17 cellular contexts compared by ENCODE assay signal in the genomic region with DNA sequence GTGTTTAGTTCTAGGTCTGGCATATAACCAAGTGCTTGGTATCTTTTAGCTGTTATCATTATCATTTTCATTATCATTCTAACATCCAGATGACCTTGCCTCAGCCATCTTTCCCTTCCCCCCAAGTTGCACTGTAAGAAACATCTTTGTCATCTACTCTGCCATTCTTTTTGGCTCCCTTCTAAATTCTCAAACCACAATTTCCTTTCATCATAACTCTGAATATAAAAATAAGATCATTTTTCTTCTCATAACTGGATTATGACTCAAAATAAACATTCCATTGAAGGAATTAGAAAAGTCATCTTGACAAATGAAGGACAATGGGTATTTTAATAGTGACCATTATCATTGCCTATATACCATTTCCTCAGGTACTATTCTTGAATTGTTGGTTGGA.
A peak's percentile ranks its signal among the peaks of the same experiment; 100 is the strongest.
DNase-seq lines count a peak whose midpoint lies in the region; ATAC-seq, FAIRE-seq and TF ChIP-seq lines count a peak whose summit lies in the region.
"Had no signal": no experiment of that assay in that cellular context is flagged by ENCODE, and none has a peak within 500 bp of the region (broad histone marks: within the 10 kb centered on the region; RNA-seq: fewer than 3 reads in every experiment).

No MANE protein-coding gene starts in this region.

- no peak for TF ChIP-seq CTCF in mammary epithelial cell (conservative IDR thresholded peaks at IDR 0.05 in 1 of 2, IDR thresholded peaks at IDR 0.05 in 1 of 2; ENCODE audit: extremely low read depth in 1 of 2, insufficient read depth in 1 of 2, low read depth in 1 of 2, low read length in 2 of 2)
- no peak for TF ChIP-seq CTCF in MCF 10A (IDR thresholded peaks at IDR 0.05; ENCODE audit: unreplicated experiment)
- no peak for TF ChIP-seq CTCF in astrocyte (IDR thresholded peaks at IDR 0.05; ENCODE audit: insufficient read depth, low read depth, low read length)

- H3K79me2 ChIP-seq in mammary epithelial cell (ENCODE audit: insufficient read depth, low read length) (no peaks in the 10 kb centered on the region), astrocyte (ENCODE audit: insufficient read depth, low read length) (no peaks in the 10 kb centered on the region)

- H4K20me1 ChIP-seq in mammary epithelial cell (ENCODE audit: insufficient read depth, low read length) (no peaks in the 10 kb centered on the region), astrocyte (ENCODE audit: insufficient read depth, low read length) (no peaks in the 10 kb centered on the region)

- H3K4me3 Mint-ChIP-seq in MCF 10A (ENCODE audit: unreplicated experiment): no peak overlapping the region
- H3K4me3 Mint-ChIP-seq in astrocyte (ENCODE audit: unreplicated experiment): no peak overlapping the region
- H3K4me3 Mint-ChIP-seq: CD14-positive monocyte; CD8-positive, alpha-beta T cell had no signal

- FAIRE-seq in astrocyte (lab: Jason Lieb, UNC): no peak
- FAIRE-seq: D721Med, H1 had no signal

- H3K36me3 Mint-ChIP-seq in MCF 10A (ENCODE audit: insufficient read depth, unreplicated experiment) (no peaks in the 10 kb centered on the region), astrocyte (ENCODE audit: low read depth, unreplicated experiment) (no peaks in the 10 kb centered on the region)
- H3K36me3 Mint-ChIP-seq: CD14-positive monocyte; CD8-positive, alpha-beta T cell had no signal

- H2AFZ ChIP-seq in mammary epithelial cell (ENCODE audit: low read depth, low read length) (no peak overlapping the region), astrocyte (ENCODE audit: low read depth, low read length) (no peak overlapping the region)

- H3K27me3 Mint-ChIP-seq in MCF 10A (ENCODE audit: insufficient read depth, unreplicated experiment) (no peaks in the 10 kb centered on the region), astrocyte (ENCODE audit: low read depth, unreplicated experiment) (peaks cover 3% of the 10 kb centered on the region)

- DNase-seq in mammary epithelial cell: peak; percentile 40
- DNase-seq in MCF 10A (ENCODE audit: unreplicated experiment): no peak
- peak; percentile 41 for DNase-seq in astrocyte (ENCODE audit: low read depth)
- DNase-seq in hepatic stellate cell (ENCODE audit: low spot score): peak; percentile 9
- DNase-seq in stromal cell of bone marrow (ENCODE audit: low read depth): peak; percentile 56
- no peak for DNase-seq in SHP77 treated with DMSO at 0.1 percent for 48 hours (lab: John Stamatoyannopoulos, UW)
- DNase-seq: CD8-positive, alpha-beta T cell; COR-L47; DND-41; GF-D8 had no signal

- H3K9me3 ChIP-seq in mammary epithelial cell (replicated peaks; ENCODE audit: insufficient read depth, low read length) (no peaks in the 10 kb centered on the region), astrocyte (ENCODE audit: insufficient read depth, low read depth, low read length) (no peaks in the 10 kb centered on the region)

- H3K27ac ChIP-seq in mammary epithelial cell (ENCODE audit: insufficient read depth, low read depth, low read length): no peak overlapping the region
- peak overlapping the region; percentile 1 for H3K27ac ChIP-seq in astrocyte (ENCODE audit: low read depth, low read length)
- H3K27ac ChIP-seq: 22Rv1 had no signal

- H3K4me2 ChIP-seq in mammary epithelial cell (ENCODE audit: insufficient read depth, low read depth, low read length): no peak overlapping the region
- peak overlapping the region; percentile 28 for H3K4me2 ChIP-seq in astrocyte (ENCODE audit: low read length)

- dilution Hi-C loops in mammary epithelial cell (cut with HindIII; ENCODE audit: low sequenced_read_pairs): no loop called here

- POLR2A ChIA-PET in MCF 10A (lab: Yijun Ruan, JAX): no interaction called here

- H3K9me3 Mint-ChIP-seq in MCF 10A (ENCODE audit: unreplicated experiment) (no peaks in the 10 kb centered on the region), astrocyte (ENCODE audit: unreplicated experiment) (peaks cover 5% of the 10 kb centered on the region)
- H3K9me3 Mint-ChIP-seq: CD8-positive, alpha-beta T cell had no signal

- H3K4me1 Mint-ChIP-seq in MCF 10A (ENCODE audit: insufficient read depth, unreplicated experiment) (peaks cover 15% of the 10 kb centered on the region), astrocyte (ENCODE audit: low read depth, unreplicated experiment) (peaks cover 29% of the 10 kb centered on the region)
- H3K4me1 Mint-ChIP-seq: CD14-positive monocyte had no signal

- H3K27ac Mint-ChIP-seq in MCF 10A (ENCODE audit: low read depth, unreplicated experiment): no peak overlapping the region
- H3K27ac Mint-ChIP-seq in astrocyte (ENCODE audit: unreplicated experiment): no peak overlapping the region
- H3K27ac Mint-ChIP-seq: CD14-positive monocyte; CD8-positive, alpha-beta T cell had no signal

- CTCF ChIA-PET in mammary epithelial cell (lab: Charles Lee; ENCODE audit: low non-redundant PET): no interaction called here
- CTCF ChIA-PET in MCF 10A (lab: Yijun Ruan, JAX): no interaction called here

- intact Hi-C loops in mammary epithelial cell (cut with micrococcal nuclease) (no loop called here), MCF 10A (cut with micrococcal nuclease) (no loop called here)

- H3K27me3 ChIP-seq in mammary epithelial cell (ENCODE audit: insufficient read depth, low read length): no peaks in the 10 kb centered on the region
- no peaks in the 10 kb centered on the region for H3K27me3 ChIP-seq in astrocyte (ENCODE audit: insufficient read depth, low read length)

- H3K4me1 ChIP-seq in mammary epithelial cell (ENCODE audit: insufficient read depth, low read length) (peaks cover 28% of the 10 kb centered on the region), astrocyte (ENCODE audit: insufficient read depth, low read length) (peaks cover 21% of the 10 kb centered on the region)
- H3K4me1 ChIP-seq: HAP-1 had no signal

- no peak for ATAC-seq in HG02973 (IDR thresholded peaks at IDR 0.05; ENCODE audit: unreplicated experiment)
- ATAC-seq in GM18498 (IDR thresholded peaks at IDR 0.05; ENCODE audit: unreplicated experiment): no peak
- ATAC-seq: CD8-positive, alpha-beta T cell had no signal

- H3K36me3 ChIP-seq in mammary epithelial cell (ENCODE audit: insufficient read depth, low read length) (no peaks in the 10 kb centered on the region), astrocyte (ENCODE audit: insufficient read depth, low read length) (no peaks in the 10 kb centered on the region)
- H3K36me3 ChIP-seq: HAP-1 had no signal

- in situ Hi-C loops in mammary epithelial cell (cut with MboI; ENCODE audit: low sequenced_read_pairs in 2 of 2): no loop called here

- H3K4me3 ChIP-seq in mammary epithelial cell (replicated peaks in 1 of 3; ENCODE audit: insufficient read depth in 1 of 3, low read depth in 2 of 3, low read length in 3 of 3) (no peak overlapping the region), astrocyte (ENCODE audit: insufficient read depth, low read depth, low read length) (no peak overlapping the region)
- H3K4me3 ChIP-seq: HAP-1 had no signal

- H3K9ac ChIP-seq in mammary epithelial cell (ENCODE audit: insufficient read depth, low read length) (no peak overlapping the region), astrocyte (ENCODE audit: low read length) (no peak overlapping the region)

- BruUV-seq in mammary epithelial cell (replicated peaks; lab: Mats Ljungman, UMichigan) (no TSS peak), MCF 10A (replicated peaks; lab: Mats Ljungman, UMichigan) (no TSS peak)

Comparison
In these comparisons a context has a peak if more than half of its experiments do, and no peak if none do; other contexts are left out.
1. DNase-seq: peak in mammary epithelial cell (single experiment), astrocyte (single experiment), hepatic stellate cell (single experiment) and stromal cell of bone marrow (single experiment); none in MCF 10A (single experiment) and SHP77 treated with DMSO at 0.1 percent for 48 hours (single experiment).